Comparison of ENCODE assay signal across 8 cellular contexts in the genomic region with DNA sequence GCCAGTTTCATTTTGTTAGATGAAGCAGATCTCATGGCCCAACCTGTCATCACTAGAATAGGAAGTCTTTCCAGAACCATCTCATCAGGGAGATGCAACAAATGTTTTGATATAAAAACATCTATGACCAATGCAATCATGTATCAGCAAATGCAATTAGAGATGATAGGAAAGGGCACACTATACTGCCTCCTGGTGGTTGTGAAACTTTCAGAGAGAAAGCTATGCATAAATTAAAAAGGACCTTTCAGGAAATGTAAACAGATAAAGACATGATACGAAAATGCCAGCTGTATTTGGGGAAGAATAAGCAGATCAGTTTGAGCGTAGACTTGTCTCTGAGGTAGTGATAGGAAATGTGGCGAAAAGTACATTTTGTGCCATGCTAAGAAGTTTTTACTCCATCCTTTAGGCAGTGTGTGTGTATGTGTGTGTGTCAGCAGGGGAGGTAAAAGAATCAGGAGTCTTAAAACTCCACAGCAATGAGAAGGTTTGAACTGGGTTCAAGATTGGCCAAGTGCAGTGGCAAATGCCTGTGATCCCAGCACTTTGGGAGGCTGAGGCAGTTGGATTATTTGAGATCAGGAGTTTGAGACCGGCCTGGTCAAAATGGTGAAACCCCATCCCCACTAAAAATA.
DNase-seq lines count a peak whose midpoint lies in the region; ATAC-seq, FAIRE-seq and TF ChIP-seq lines count a peak whose summit lies in the region.

No MANE protein-coding gene starts in this region.

- no peaks in the 10 kb centered on the region for H3K9me3 Mint-ChIP-seq in astrocyte (ENCODE audit: unreplicated experiment)

- H3K4me3 ChIP-seq in astrocyte (ENCODE audit: insufficient read depth, low read depth, low read length) (no peak overlapping the region), mucosa of descending colon (no peak overlapping the region)

- H3K36me3 Mint-ChIP-seq in astrocyte (ENCODE audit: low read depth, unreplicated experiment) = no peaks in the 10 kb centered on the region

- H3K27ac ChIP-seq in astrocyte (ENCODE audit: low read depth, low read length) = no peak overlapping the region

- DNase-seq in A172 (ENCODE audit: low spot score) (peak; percentile 43), HS-27A (ENCODE audit: low read depth) (peak; percentile 3), astrocyte (ENCODE audit: low read depth) (peak; percentile 11), mucosa of descending colon (peak in 1 of 3 donors; percentile 66), ecto neural progenitor cell (ENCODE audit: low spot score) (no peak), NCI-H524 treated with DMSO at 0.1 percent for 48 hours (lab: John Stamatoyannopoulos, UW) (no peak), UCSD-AML1 (lab: John Stamatoyannopoulos, UW; ENCODE audit: unreplicated experiment) (no peak)

- H3K9ac ChIP-seq in astrocyte (ENCODE audit: low read length) = no peak overlapping the region

- H3K4me1 ChIP-seq in astrocyte (ENCODE audit: insufficient read depth, low read length) = no peaks in the 10 kb centered on the region
- no peaks in the 10 kb centered on the region for H3K4me1 ChIP-seq in mucosa of descending colon (ENCODE audit: low read depth)

- H3K4me2 ChIP-seq in astrocyte (ENCODE audit: low read length) = no peak overlapping the region

- no peaks in the 10 kb centered on the region for H4K20me1 ChIP-seq in astrocyte (ENCODE audit: insufficient read depth, low read length)

- peak overlapping the region; percentile 20 for H2AFZ ChIP-seq in astrocyte (ENCODE audit: low read depth, low read length)

- H3K27ac Mint-ChIP-seq in astrocyte (ENCODE audit: unreplicated experiment) = no peak overlapping the region

- no peaks in the 10 kb centered on the region for H3K27me3 Mint-ChIP-seq in astrocyte (ENCODE audit: low read depth, unreplicated experiment)

- H3K9me3 ChIP-seq in astrocyte (ENCODE audit: insufficient read depth, low read depth, low read length) (no peaks in the 10 kb centered on the region), mucosa of descending colon (no peaks in the 10 kb centered on the region)

- FAIRE-seq in astrocyte (lab: Jason Lieb, UNC) = no peak

- intact Hi-C loops in mucosa of descending colon (cut with DNase I, micrococcal nuclease) = no loop called here

- TF ChIP-seq CTCF in astrocyte (IDR thresholded peaks at IDR 0.05; ENCODE audit: insufficient read depth, low read depth, low read length) (peak; percentile 67), mucosa of descending colon (IDR thresholded peaks at IDR 0.05) (no peak)

- no peaks in the 10 kb centered on the region for H3K79me2 ChIP-seq in astrocyte (ENCODE audit: insufficient read depth, low read length)

- no peak overlapping the region for H3K4me3 Mint-ChIP-seq in astrocyte (ENCODE audit: unreplicated experiment)

- H3K36me3 ChIP-seq in astrocyte (ENCODE audit: insufficient read depth, low read length) (no peaks in the 10 kb centered on the region), mucosa of descending colon (ENCODE audit: low read depth) (no peaks in the 10 kb centered on the region)

- ATAC-seq in GM18858 (IDR thresholded peaks at IDR 0.05; ENCODE audit: unreplicated experiment) = peak; percentile 64
- peak; percentile 33 for ATAC-seq in mucosa of descending colon

- no peaks in the 10 kb centered on the region for H3K4me1 Mint-ChIP-seq in astrocyte (ENCODE audit: low read depth, unreplicated experiment)

- no peaks in the 10 kb centered on the region for H3K27me3 ChIP-seq in astrocyte (ENCODE audit: insufficient read depth, low read length)

Comparison
In these comparisons a context has a peak if more than half of its experiments do, and no peak if none do; other contexts are left out.
1. DNase-seq: peak in A172 (single experiment), HS-27A (single experiment) and astrocyte (single experiment); none in ecto neural progenitor cell (single experiment), NCI-H524 treated with DMSO at 0.1 percent for 48 hours (single experiment) and UCSD-AML1 (single experiment).